In genomic region chr15:90101969-90102890, GRCh38 we compare ENCODE assay signal across 8 cellular contexts.
DNase-seq lines count a peak whose midpoint lies in the region; ATAC-seq and TF ChIP-seq lines count a peak whose summit lies in the region.

Gene IDH2 (minus strand): TSS chr15:90102468. CDS start chr15:90102390, 78 bp downstream.

- TF ChIP-seq CTCF in GM13976 (IDR thresholded peaks at IDR 0.05; ENCODE audit: borderline replicate concordance, control extremely low read depth, extremely low read depth, insufficient read depth, missing control alignments): no peak

- peak; percentile 96 for DNase-seq in GM13976 (ENCODE audit: low spot score)
- peak; percentile 64 for DNase-seq in NCI-H1092 treated with DMSO at 0.1 percent for 48 hours (lab: John Stamatoyannopoulos, UW)
- peak; percentile 51 for DNase-seq in T-helper 22 cell (ENCODE audit: low read depth)
- peak; percentile 96 for DNase-seq in astrocyte of the hippocampus (ENCODE audit: low read depth, low spot score)
- peak; percentile 91 for DNase-seq in hepatic stellate cell (ENCODE audit: low spot score)
- DNase-seq in putamen (ENCODE audit: low spot score): peak; percentile 90

- in situ Hi-C loops in GM13976 (cut with MboI; ENCODE audit: low sequenced_read_pairs, unreplicated experiment): no loop called here

- ATAC-seq in HG02588 (IDR thresholded peaks at IDR 0.05; ENCODE audit: unreplicated experiment) (peak; percentile 68), GM18870 (IDR thresholded peaks at IDR 0.05; ENCODE audit: unreplicated experiment) (no peak)
